In the genomic region with DNA sequence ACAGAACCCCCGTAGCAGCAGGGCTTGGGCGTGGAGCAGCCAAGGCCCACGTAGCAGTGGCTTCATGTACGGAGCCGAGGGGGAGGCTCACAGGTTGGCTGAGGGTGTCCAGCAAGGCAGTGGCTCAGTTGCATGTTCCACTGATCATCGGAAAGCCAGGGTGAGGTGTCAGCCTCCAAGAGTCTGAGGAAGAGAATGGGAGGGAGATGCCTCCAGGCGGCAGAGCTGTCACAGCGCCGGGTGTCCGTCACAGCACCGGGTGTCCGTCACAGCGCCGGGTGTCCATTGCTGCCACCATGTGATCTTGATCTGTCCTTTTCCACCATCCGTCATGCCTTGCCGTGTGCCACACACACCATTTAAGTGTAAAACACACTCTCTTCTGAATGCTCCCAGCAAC, we compare ENCODE assay signal across 20 cellular contexts.
DNase-seq lines count a peak whose midpoint lies in the region; ATAC-seq, FAIRE-seq and TF ChIP-seq lines count a peak whose summit lies in the region.
"Had no signal": no experiment of that assay in that cellular context is flagged by ENCODE, and none has a peak within 500 bp of the region (broad histone marks: within the 10 kb centered on the region; RNA-seq: fewer than 3 reads in every experiment).

No MANE protein-coding gene starts in this region.

- H2BK15ac ChIP-seq in neuronal stem cell (ENCODE audit: low read length) (no peak overlapping the region), mesenchymal stem cell (ENCODE audit: low read depth, poor library complexity, severe bottlenecking) (no peak overlapping the region)

- DNase-seq in GM23338 (ENCODE audit: low spot score): no peak
- no peak for DNase-seq in WTC11 (ENCODE audit: low spot score)
- peak; percentile 54 for DNase-seq in kidney
- DNase-seq in neuronal stem cell (ENCODE audit: low spot score): no peak
- DNase-seq in mesenchymal stem cell: no peak
- no peak for DNase-seq in NCI-H524 (lab: John Stamatoyannopoulos, UW)
- DNase-seq: 8988T; CD4-positive, alpha-beta memory T cell; DMS153; DMS79; GF-D8; KBM-7 had no signal

- H4K8ac ChIP-seq in neuronal stem cell (ENCODE audit: low read depth, low read length): peak overlapping the region; percentile 89
- no peak overlapping the region for H4K8ac ChIP-seq in mesenchymal stem cell (ENCODE audit: low read length)

- CTCF ChIA-PET in WTC11 (lab: Charles Lee): interaction anchor here (1.0 to 1.1 kb wide), 8 partner anchors 13 to 202 kb away, joined by 3 to 7 read pairs (median 5); no protein-coding TSS in a partner anchor

- peaks cover 11% of the 10 kb centered on the region for H3K27me3 Mint-ChIP-seq in GM23338 (ENCODE audit: insufficient read depth, low read depth, poor library complexity)
- H3K27me3 Mint-ChIP-seq in WTC11 (ENCODE audit: low read depth): no peaks in the 10 kb centered on the region

- no peak overlapping the region for H3K4me3 ChIP-seq in GM23338
- H3K4me3 ChIP-seq in kidney (ENCODE audit: low read length in 2 of 2): no peak overlapping the region
- no peak overlapping the region for H3K4me3 ChIP-seq in neuronal stem cell (ENCODE audit: low read length in 2 of 2)
- no peak overlapping the region for H3K4me3 ChIP-seq in mesenchymal stem cell (ENCODE audit: insufficient read depth in 1 of 2, low read depth in 1 of 2, low read length in 2 of 2)
- H3K4me3 ChIP-seq: BLaER1, HAP-1 had no signal

- H3F3A ChIP-seq in GM23338 (replicated peaks; ENCODE audit: low read depth): no peaks in the 10 kb centered on the region

- H3K9ac ChIP-seq in kidney (ENCODE audit: low read length in 2 of 2): no peak overlapping the region
- no peak overlapping the region for H3K9ac ChIP-seq in neuronal stem cell (ENCODE audit: low read depth, low read length, poor library complexity)
- no peak overlapping the region for H3K9ac ChIP-seq in mesenchymal stem cell (ENCODE audit: low read length)
- H3K9ac ChIP-seq: BLaER1 had no signal

- H4K20me1 ChIP-seq in GM23338 (replicated peaks; ENCODE audit: insufficient read depth): no peaks in the 10 kb centered on the region; the same call in 1 of the 2 replicates

- H2BK120ac ChIP-seq in neuronal stem cell (ENCODE audit: low read depth, low read length) (no peak overlapping the region), mesenchymal stem cell (ENCODE audit: low read depth, low read length) (no peak overlapping the region)

- POLR2A ChIA-PET in WTC11 (lab: Charles Lee): interaction anchor here (0.8 kb wide), 1 partner anchor 49 kb away, joined by 3 read pairs; no protein-coding TSS in a partner anchor

- ATAC-seq in GM23338: no peak
- no peak for ATAC-seq in WTC11
- no peak for ATAC-seq in HG03521 (IDR thresholded peaks at IDR 0.05; ENCODE audit: unreplicated experiment)
- no peak for ATAC-seq in GM18870 (IDR thresholded peaks at IDR 0.05; ENCODE audit: unreplicated experiment)
- ATAC-seq: HepG2 had no signal

- no peaks in the 10 kb centered on the region for H3K79me1 ChIP-seq in neuronal stem cell (ENCODE audit: low read depth, low read length)
- H3K79me1 ChIP-seq in mesenchymal stem cell (replicated peaks; ENCODE audit: low read length, poor library complexity, severe bottlenecking): no peaks in the 10 kb centered on the region

- no peaks in the 10 kb centered on the region for H3K9me2 ChIP-seq in GM23338 (ENCODE audit: insufficient read depth)

- H3K18ac ChIP-seq in neuronal stem cell (ENCODE audit: low read length): peak overlapping the region; percentile 92
- H3K18ac ChIP-seq in mesenchymal stem cell (ENCODE audit: low read depth in 1 of 2, low read length in 2 of 2): no peak overlapping the region

- no peaks in the 10 kb centered on the region for H3K79me2 ChIP-seq in GM23338 (replicated peaks; ENCODE audit: insufficient read depth)

- H3K36me3 Mint-ChIP-seq in GM23338 (ENCODE audit: low read depth) (no peaks in the 10 kb centered on the region; the same call in 1 of the 3 replicates), WTC11 (no peaks in the 10 kb centered on the region)
- H3K36me3 Mint-ChIP-seq: CD14-positive monocyte; CD4-positive, alpha-beta memory T cell had no signal

- no peaks in the 10 kb centered on the region for H3K27me3 ChIP-seq in GM23338 (ENCODE audit: insufficient read depth)
- no peaks in the 10 kb centered on the region for H3K27me3 ChIP-seq in neuronal stem cell (ENCODE audit: control insufficient read depth in 3 of 3, insufficient read depth in 3 of 3, low read depth in 1 of 3, low read length in 3 of 3)
- peaks cover 4 to 77% of the 10 kb centered on the region in 2 experiments for H3K27me3 ChIP-seq in mesenchymal stem cell (ENCODE audit: control insufficient read depth in 1 of 2, insufficient read depth in 1 of 2, low read length in 2 of 2)

- H2BK12ac ChIP-seq in neuronal stem cell (ENCODE audit: low read length): no peak overlapping the region
- no peak overlapping the region for H2BK12ac ChIP-seq in mesenchymal stem cell (ENCODE audit: low read length in 2 of 2)

- H3K4me3 Mint-ChIP-seq in GM23338 (peak overlapping the region; percentile 30; the same call in 1 of the 3 replicates), WTC11 (no peak overlapping the region)
- H3K4me3 Mint-ChIP-seq: CD14-positive monocyte; CD4-positive, alpha-beta memory T cell; IgD-negative memory B cell had no signal

- no peak overlapping the region for H3K27ac Mint-ChIP-seq in GM23338
- peak overlapping the region; percentile 52 for H3K27ac Mint-ChIP-seq in WTC11
- H3K27ac Mint-ChIP-seq: CD14-positive monocyte; CD4-positive, alpha-beta memory T cell had no signal

- H2BK5ac ChIP-seq in neuronal stem cell (ENCODE audit: low read length): no peak overlapping the region
- no peak overlapping the region for H2BK5ac ChIP-seq in mesenchymal stem cell (ENCODE audit: low read depth, low read length, poor library complexity, severe bottlenecking)

- TF ChIP-seq CTCF in GM23338 (conservative IDR thresholded peaks at IDR 0.05; ENCODE audit: low read depth in 2 of 2) (no peak), WTC11 (IDR thresholded peaks at IDR 0.05) (no peak), kidney (IDR thresholded peaks at IDR 0.05; ENCODE audit: borderline replicate concordance, extremely low read depth, insufficient read depth) (no peak)

- intact Hi-C loops in kidney (cut with DNase I): no loop called here

- peak overlapping the region; percentile 20 for H2AK5ac ChIP-seq in neuronal stem cell (ENCODE audit: low read depth, low read length)
- H2AK5ac ChIP-seq in mesenchymal stem cell (ENCODE audit: low read length, severe bottlenecking): no peak overlapping the region

- H2AFZ ChIP-seq in GM23338 (no peak overlapping the region), neuronal stem cell (ENCODE audit: low read length) (no peak overlapping the region), mesenchymal stem cell (ENCODE audit: low read depth, low read length) (no peak overlapping the region)

- no CpG with 5 or more reads among the region's 16 CpGs for WGBS in neuronal stem cell (ENCODE audit: extremely low coverage in 2 of 2, insufficient read length in 2 of 2, insufficient replicate concordance in 1 of 2), 2 donors
- 93% methylated on average over 16 of the region's 16 CpGs for WGBS in mesenchymal stem cell

- H3K14ac ChIP-seq in neuronal stem cell (ENCODE audit: low read length): peak overlapping the region; percentile 14
- H3K14ac ChIP-seq in mesenchymal stem cell (ENCODE audit: low read length in 2 of 2): no peak overlapping the region

- H3K4ac ChIP-seq in neuronal stem cell (ENCODE audit: low read length) (no peak overlapping the region), mesenchymal stem cell (ENCODE audit: low read depth in 1 of 2, low read length in 2 of 2) (no peak overlapping the region)

- H3K9me3 Mint-ChIP-seq in GM23338 (no peaks in the 10 kb centered on the region), WTC11 (no peaks in the 10 kb centered on the region)
- H3K9me3 Mint-ChIP-seq: CD4-positive, alpha-beta memory T cell had no signal

- no peaks in the 10 kb centered on the region for H3K36me3 ChIP-seq in GM23338 (ENCODE audit: insufficient read depth)
- no peaks in the 10 kb centered on the region for H3K36me3 ChIP-seq in kidney (ENCODE audit: control insufficient read depth in 1 of 2, insufficient read depth in 2 of 2, low read length in 2 of 2)
- no peaks in the 10 kb centered on the region for H3K36me3 ChIP-seq in neuronal stem cell (replicated peaks in 1 of 2; ENCODE audit: control insufficient read depth in 2 of 2, insufficient read depth in 2 of 2, low read length in 2 of 2)
- no peaks in the 10 kb centered on the region for H3K36me3 ChIP-seq in mesenchymal stem cell (ENCODE audit: control insufficient read depth in 1 of 2, insufficient read depth in 2 of 2, low read depth in 1 of 2, low read length in 2 of 2)
- H3K36me3 ChIP-seq: BLaER1, HAP-1 had no signal

- H3K23ac ChIP-seq in neuronal stem cell (ENCODE audit: low read depth, low read length, poor library complexity): peak overlapping the region; percentile 76
- H3K23ac ChIP-seq in mesenchymal stem cell (ENCODE audit: low read length in 2 of 2): no peak overlapping the region

- no peak overlapping the region for H3K4me2 ChIP-seq in GM23338
- H3K4me2 ChIP-seq in neuronal stem cell (ENCODE audit: insufficient read depth, low read length, poor library complexity, severe bottlenecking): no peak overlapping the region
- H3K4me2 ChIP-seq in mesenchymal stem cell (ENCODE audit: low read length, poor library complexity, severe bottlenecking): no peak overlapping the region
- H3K4me2 ChIP-seq: BLaER1 had no signal

- H3K4me1 ChIP-seq in GM23338 (ENCODE audit: insufficient read depth) (no peaks in the 10 kb centered on the region), kidney (ENCODE audit: control insufficient read depth in 1 of 2, insufficient read depth in 1 of 2, low read depth in 1 of 2, low read length in 2 of 2) (no peaks in the 10 kb centered on the region), neuronal stem cell (ENCODE audit: control insufficient read depth in 2 of 2, insufficient read depth in 1 of 2, low read depth in 1 of 2, low read length in 2 of 2) (peaks cover 16 to 23% of the 10 kb centered on the region in 2 donors), mesenchymal stem cell (ENCODE audit: control insufficient read depth, insufficient read depth, low read depth, low read length) (no peaks in the 10 kb centered on the region)
- H3K4me1 ChIP-seq: HAP-1 had no signal

- H3K4me1 Mint-ChIP-seq in GM23338 (peaks cover 50% of the 10 kb centered on the region), WTC11 (peaks cover 41% of the 10 kb centered on the region)
- H3K4me1 Mint-ChIP-seq: CD14-positive monocyte; CD4-positive, alpha-beta memory T cell had no signal

- H3K9me3 ChIP-seq in kidney (ENCODE audit: control insufficient read depth in 1 of 2, low read length in 2 of 2): no peaks in the 10 kb centered on the region
- H3K9me3 ChIP-seq in neuronal stem cell (replicated peaks in 1 of 2; ENCODE audit: control insufficient read depth in 2 of 2, insufficient read depth in 1 of 2, low read depth in 1 of 2, low read length in 2 of 2): no peaks in the 10 kb centered on the region
- H3K9me3 ChIP-seq in mesenchymal stem cell (ENCODE audit: control insufficient read depth, low read length): no peaks in the 10 kb centered on the region
- H3K9me3 ChIP-seq: BLaER1, HAP-1 had no signal

- no peak overlapping the region for H4K91ac ChIP-seq in neuronal stem cell (ENCODE audit: low read depth, low read length, poor library complexity)
- H4K91ac ChIP-seq in mesenchymal stem cell (ENCODE audit: low read length): no peak overlapping the region

- no peak for FAIRE-seq in kidney (lab: Jason Lieb, UNC)
- FAIRE-seq: GM19239, HepG2 had no signal

- no peak overlapping the region for H3K27ac ChIP-seq in GM23338 (ENCODE audit: low read depth)
- no peak overlapping the region for H3K27ac ChIP-seq in kidney (ENCODE audit: low read depth in 2 of 2, low read length in 2 of 2)
- no peak overlapping the region for H3K27ac ChIP-seq in neuronal stem cell (replicated peaks; ENCODE audit: low read length)
- no peak overlapping the region for H3K27ac ChIP-seq in mesenchymal stem cell (ENCODE audit: low read length, poor library complexity, severe bottlenecking)
- H3K27ac ChIP-seq: BLaER1 had no signal
